8 cellular contexts compared by ENCODE assay signal in the genomic region with DNA sequence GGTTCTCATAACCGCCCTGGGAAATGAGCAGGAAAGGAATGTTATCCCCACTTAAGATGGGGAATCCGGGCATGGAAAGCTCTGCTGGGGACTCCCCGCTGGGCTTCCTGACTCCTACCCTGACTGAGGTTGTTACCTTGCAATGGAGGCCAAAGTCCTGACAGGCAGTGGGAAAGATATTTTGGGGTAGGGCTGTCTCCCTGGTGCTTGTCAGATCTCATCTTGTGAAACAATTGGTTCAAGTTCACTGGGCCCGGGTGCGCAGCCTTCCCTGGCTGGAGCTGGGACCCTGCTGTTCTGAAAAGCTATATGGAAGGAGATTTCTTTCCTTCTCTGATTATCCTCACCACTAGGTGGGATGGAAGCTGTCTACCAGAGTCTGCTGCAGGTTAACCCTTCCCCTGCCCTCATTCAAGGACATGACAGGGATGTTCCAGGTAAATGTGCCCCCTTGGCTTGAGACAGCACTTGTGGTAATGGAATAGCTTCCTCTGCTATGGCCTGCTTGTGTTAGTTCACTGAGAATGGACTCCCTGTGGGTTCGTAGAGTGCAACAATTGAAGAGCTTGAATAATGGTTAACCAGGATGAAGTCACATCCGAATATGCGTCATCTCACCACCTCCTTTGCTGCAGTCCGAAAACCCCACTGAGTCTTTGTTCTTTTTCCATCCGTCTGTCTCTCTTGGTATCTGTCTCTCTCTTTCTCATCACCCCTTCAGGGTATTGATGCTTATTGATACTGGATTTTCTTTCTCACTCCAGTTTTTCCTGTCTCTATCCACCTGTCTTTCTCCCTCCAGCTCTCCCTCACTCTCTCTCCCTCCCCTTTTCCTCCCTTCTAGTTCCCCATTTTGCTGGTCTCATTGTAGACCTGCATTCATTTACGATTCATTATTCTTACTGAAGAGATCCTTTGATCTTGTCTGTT.
DNase-seq lines count a peak whose midpoint lies in the region; ATAC-seq and TF ChIP-seq lines count a peak whose summit lies in the region.

No MANE protein-coding gene starts in this region.

- H3K4me1 ChIP-seq in CD4-positive, CD25-positive, alpha-beta regulatory T cell (ENCODE audit: control insufficient read depth, insufficient read depth, low read length, poor library complexity, severe bottlenecking), result peaks cover 22% of the 10 kb centered on the region
- peaks cover 15% of the 10 kb centered on the region for H3K4me1 ChIP-seq in mesendoderm (ENCODE audit: control insufficient read depth, low read depth, low read length)

- no peak overlapping the region for H4K5ac ChIP-seq in mesendoderm (ENCODE audit: low read length)

- no peaks in the 10 kb centered on the region for H3K27me3 Mint-ChIP-seq in CD4-positive, CD25-positive, alpha-beta regulatory T cell
- H3K27me3 Mint-ChIP-seq in activated B cell treated with CpG ODN at 0.5 μM for 24 hours (peaks cover 19% of the 10 kb centered on the region), MCF 10A (ENCODE audit: insufficient read depth, unreplicated experiment) (no peaks in the 10 kb centered on the region)

- no peak overlapping the region for H3K4me2 ChIP-seq in mesendoderm (ENCODE audit: low read length)

- H3K56ac ChIP-seq in mesendoderm (ENCODE audit: low read length), result peak overlapping the region; percentile 50

- in situ Hi-C loops in GM18951 (cut with MboI; ENCODE audit: low sequenced_read_pairs, unreplicated experiment), result loop anchor here (25.0 kb wide), 1 partner anchor 408 kb away; no protein-coding TSS in a partner anchor

- no peaks in the 10 kb centered on the region for H3K36me3 ChIP-seq in CD4-positive, CD25-positive, alpha-beta regulatory T cell (ENCODE audit: control insufficient read depth, insufficient read depth, low read length)
- H3K36me3 ChIP-seq in mesendoderm (ENCODE audit: control insufficient read depth, insufficient read depth, low read length), result no peaks in the 10 kb centered on the region

- peak overlapping the region; percentile 29 for H3K27ac ChIP-seq in CD4-positive, CD25-positive, alpha-beta regulatory T cell (ENCODE audit: insufficient read depth, low read length, poor library complexity, severe bottlenecking)
- H3K27ac ChIP-seq in mesendoderm (ENCODE audit: low read depth, low read length), result peak overlapping the region; percentile 62

- peak overlapping the region; percentile 9 for H3K18ac ChIP-seq in mesendoderm (ENCODE audit: low read length)

- no peaks in the 10 kb centered on the region for H3K79me2 ChIP-seq in mesendoderm (ENCODE audit: control insufficient read depth, insufficient read depth, low read length)

- no peak overlapping the region for H3K9ac ChIP-seq in mesendoderm (ENCODE audit: low read length)

- H3K23ac ChIP-seq in mesendoderm (ENCODE audit: low read length), result no peak overlapping the region

- H3K4me1 Mint-ChIP-seq in CD4-positive, CD25-positive, alpha-beta regulatory T cell, result peaks cover 17 to 64% (median 49%) of the 10 kb centered on the region in 4 donors
- H3K4me1 Mint-ChIP-seq in activated B cell treated with CpG ODN at 0.5 μM for 24 hours (peaks cover 2% of the 10 kb centered on the region), MCF 10A (ENCODE audit: insufficient read depth, unreplicated experiment) (peaks cover 14% of the 10 kb centered on the region)

- H3K36me3 Mint-ChIP-seq in CD4-positive, CD25-positive, alpha-beta regulatory T cell, result no peaks in the 10 kb centered on the region
- H3K36me3 Mint-ChIP-seq in activated B cell treated with CpG ODN at 0.5 μM for 24 hours (ENCODE audit: low read depth) (no peaks in the 10 kb centered on the region), MCF 10A (ENCODE audit: insufficient read depth, unreplicated experiment) (no peaks in the 10 kb centered on the region)

- H2BK120ac ChIP-seq in mesendoderm (ENCODE audit: low read depth, low read length), result no peak overlapping the region

- H3K27ac Mint-ChIP-seq in CD4-positive, CD25-positive, alpha-beta regulatory T cell, result peak overlapping the region in 2 of 3 donors; percentile 63 to 94
- H3K27ac Mint-ChIP-seq in activated B cell treated with CpG ODN at 0.5 μM for 24 hours (no peak overlapping the region), MCF 10A (ENCODE audit: low read depth, unreplicated experiment) (no peak overlapping the region)

- intact Hi-C loops in activated B cell treated with CpG ODN at 0.5 μM for 24 hours (cut with micrococcal nuclease), result no loop called here
- intact Hi-C loops in MCF 10A (cut with micrococcal nuclease), result loop anchor here (5.0 kb wide), 1 partner anchor 68 kb away; a partner anchor contains a TSS

- H3K4me3 ChIP-seq in CD4-positive, CD25-positive, alpha-beta regulatory T cell (ENCODE audit: low read depth, low read length), result peak overlapping the region; percentile 21
- H3K4me3 ChIP-seq in mesendoderm (ENCODE audit: low read length), result no peak overlapping the region

- H2BK5ac ChIP-seq in mesendoderm (ENCODE audit: low read length), result peak overlapping the region; percentile 42

- TF ChIP-seq CTCF in activated B cell treated with CpG ODN at 0.5 μM for 24 hours (IDR thresholded peaks at IDR 0.05) (no peak), MCF 10A (IDR thresholded peaks at IDR 0.05; ENCODE audit: unreplicated experiment) (no peak)

- H2BK15ac ChIP-seq in mesendoderm (replicated peaks; ENCODE audit: low read depth), result no peak overlapping the region

- peak; percentile 50 for TF ChIP-seq POLR2A in GM18951 (IDR thresholded peaks at IDR 0.05; ENCODE audit: extremely low read depth, insufficient read depth, insufficient read length)

- H4K8ac ChIP-seq in mesendoderm (ENCODE audit: low read depth, low read length), result no peak overlapping the region

- H2AK5ac ChIP-seq in mesendoderm (ENCODE audit: low read length), result no peak overlapping the region

- peak; percentile 73 to 79 for ATAC-seq in CD4-positive, CD25-positive, alpha-beta regulatory T cell (ENCODE audit: low read depth in 2 of 2)
- peak; percentile 41 for ATAC-seq in HG03097 (IDR thresholded peaks at IDR 0.05; ENCODE audit: low FRiP score, unreplicated experiment)
- ATAC-seq in activated B cell treated with CpG ODN at 0.5 μM for 24 hours (ENCODE audit: low read depth), result peak; percentile 40

- H3K4ac ChIP-seq in mesendoderm (ENCODE audit: low read depth, low read length), result no peak overlapping the region

- BruUV-seq in MCF 10A (replicated peaks; lab: Mats Ljungman, UMichigan), result no TSS peak

- no CpG with 5 or more reads among the region's 11 CpGs for WGBS in mesendoderm (ENCODE audit: extremely low coverage, insufficient coverage, low lambda C conversion rate)

- CTCF ChIA-PET in activated B cell treated with CpG ODN at 0.5 μM for 24 hours (lab: Charles Lee), result no interaction called here
- CTCF ChIA-PET in MCF 10A (lab: Yijun Ruan, JAX), result interaction anchor here (0.7 to 1.4 kb wide), 7 partner anchors 10 to 151 kb away, joined by 3 to 6 read pairs (median 4); no protein-coding TSS in a partner anchor

- H3K9me3 ChIP-seq in CD4-positive, CD25-positive, alpha-beta regulatory T cell (ENCODE audit: control insufficient read depth in 2 of 2, low read length in 2 of 2), result no peaks in the 10 kb centered on the region

- H3K79me1 ChIP-seq in mesendoderm (ENCODE audit: low read length), result no peaks in the 10 kb centered on the region

- peak overlapping the region in 3 of 4 donors; percentile 4 to 64 (median 55) for H3K4me3 Mint-ChIP-seq in CD4-positive, CD25-positive, alpha-beta regulatory T cell
- H3K4me3 Mint-ChIP-seq in activated B cell treated with CpG ODN at 0.5 μM for 24 hours, result no peak overlapping the region
- no peak overlapping the region for H3K4me3 Mint-ChIP-seq in MCF 10A (ENCODE audit: unreplicated experiment)

- POLR2A ChIA-PET in activated B cell treated with CpG ODN at 0.5 μM for 24 hours (lab: Charles Lee), result no interaction called here
- POLR2A ChIA-PET in MCF 10A (lab: Yijun Ruan, JAX), result interaction anchor here (0.7 kb wide), 2 partner anchors 29 to 67 kb away, joined by 3 read pairs; no protein-coding TSS in a partner anchor

- no peaks in the 10 kb centered on the region for H3K27me3 ChIP-seq in CD4-positive, CD25-positive, alpha-beta regulatory T cell (ENCODE audit: control insufficient read depth, insufficient read depth, low read length)
- H3K27me3 ChIP-seq in mesendoderm (ENCODE audit: insufficient read depth, low read length, poor library complexity), result no peaks in the 10 kb centered on the region

- peak; percentile 10 to 78 (median 33) for DNase-seq in CD4-positive, CD25-positive, alpha-beta regulatory T cell
- DNase-seq in activated B cell treated with CpG ODN at 0.5 μM for 24 hours (no peak), mesendoderm (peak; percentile 90), cerebellar cortex (ENCODE audit: low spot score) (no peak), NCI-H1105 (lab: John Stamatoyannopoulos, UW) (no peak), MCF 10A (ENCODE audit: unreplicated experiment) (no peak)

- H3K9me3 Mint-ChIP-seq in CD4-positive, CD25-positive, alpha-beta regulatory T cell, result peaks cover 0 to 2% (median 0%) of the 10 kb centered on the region in 7 donors
- H3K9me3 Mint-ChIP-seq in activated B cell treated with CpG ODN at 0.5 μM for 24 hours (no peaks in the 10 kb centered on the region), MCF 10A (ENCODE audit: unreplicated experiment) (no peaks in the 10 kb centered on the region)

Comparison
In these comparisons a context has a peak if more than half of its experiments do, and no peak if none do; other contexts are left out.
1. DNase-seq: peak in CD4-positive, CD25-positive, alpha-beta regulatory T cell (3 of 3) and mesendoderm (single experiment); none in activated B cell treated with CpG ODN at 0.5 μM for 24 hours (single experiment), cerebellar cortex (single experiment), NCI-H1105 (single experiment) and MCF 10A (single experiment).
2. H3K27ac Mint-ChIP-seq: peak in CD4-positive, CD25-positive, alpha-beta regulatory T cell (2 of 3); none in activated B cell treated with CpG ODN at 0.5 μM for 24 hours (single experiment) and MCF 10A (single experiment).
3. H3K4me3 Mint-ChIP-seq: peak in CD4-positive, CD25-positive, alpha-beta regulatory T cell (3 of 4); none in activated B cell treated with CpG ODN at 0.5 μM for 24 hours (single experiment) and MCF 10A (single experiment).
4. Peak in every context shown above with its lines, with median percentiles within 50 percentile points of each other: ATAC-seq.